In genomic region chr15:39580630-39581500, GRCh38 we compare ENCODE assay signal across 1 cellular context.
TF ChIP-seq lines count a peak whose summit lies in the region.

TSS of gene THBS1 (plus strand) at chr15:39581079. CDS start at chr15:39581858, 779 bp downstream.

TF ChIP-seq in HepG2, 621 proteins besides CTCF, POLR2A, EP300 and RAD21 (continued from another document and continues in another):
- TF ChIP-seq ZBTB40 (IDR thresholded peaks at IDR 0.05), result no peak
- TF ChIP-seq ZBTB40 (CRISPR knock-in tag; IDR thresholded peaks at IDR 0.05), result no peak
- TF ChIP-seq SIX1 (CRISPR knock-in tag; IDR thresholded peaks at IDR 0.05; ENCODE audit: borderline replicate concordance), result no peak
- TF ChIP-seq TEAD2 (CRISPR knock-in tag; IDR thresholded peaks at IDR 0.05), result no peak
- TF ChIP-seq MEIS1 (CRISPR knock-in tag; IDR thresholded peaks at IDR 0.05; ENCODE audit: borderline replicate concordance), result peak; percentile 50; the same call in 1 of the 2 replicates
- TF ChIP-seq ZBTB46 (CRISPR knock-in tag; IDR thresholded peaks at IDR 0.05; ENCODE audit: borderline replicate concordance), result 0 out of 2 replicates have a peak, but pooled peaks have one; percentile 40
- TF ChIP-seq ZGPAT (CRISPR knock-in tag; IDR thresholded peaks at IDR 0.05), result peak; percentile 35; the same call in 1 of the 2 replicates
- TF ChIP-seq ASH2L (IDR thresholded peaks at IDR 0.05; ENCODE audit: insufficient read length, low read depth, low read length), result peak; percentile 18
- TF ChIP-seq MED1 (CRISPR knock-in tag; IDR thresholded peaks at IDR 0.05), result peak; percentile 43
- TF ChIP-seq TOE1 (CRISPR knock-in tag; IDR thresholded peaks at IDR 0.05), result no peak
- TF ChIP-seq ZNF362 (CRISPR knock-in tag; IDR thresholded peaks at IDR 0.05; ENCODE audit: borderline replicate concordance), result peak; percentile 28; the same call in 1 of the 2 replicates
- no peak for TF ChIP-seq NFIB (CRISPR knock-in tag; IDR thresholded peaks at IDR 0.05; ENCODE audit: borderline replicate concordance)
- peak; percentile 38; the same call in 1 of the 2 replicates for TF ChIP-seq GFI1 (CRISPR knock-in tag; IDR thresholded peaks at IDR 0.05; ENCODE audit: borderline replicate concordance)
- peak; percentile 32 for TF ChIP-seq ZNF574 (CRISPR knock-in tag; IDR thresholded peaks at IDR 0.05)
- TF ChIP-seq TEAD3 (CRISPR knock-in tag; optimal IDR thresholded peaks at IDR 0.05; ENCODE audit: borderline replicate concordance), result peak; percentile 97
- 0 out of 2 replicates have a peak, but pooled peaks have one; percentile 53 for TF ChIP-seq ZNF704 (CRISPR knock-in tag; IDR thresholded peaks at IDR 0.05; ENCODE audit: borderline replicate concordance)
- 0 out of 2 replicates have a peak, but pooled peaks have one; percentile 74 for TF ChIP-seq ZNF567 (CRISPR knock-in tag; IDR thresholded peaks at IDR 0.05; ENCODE audit: borderline replicate concordance)
- TF ChIP-seq LRRFIP1 (CRISPR knock-in tag; conservative IDR thresholded peaks at IDR 0.05), result no peak
- TF ChIP-seq ZNF512B (CRISPR knock-in tag; IDR thresholded peaks at IDR 0.05; ENCODE audit: borderline replicate concordance), result 0 out of 2 replicates have a peak, but pooled peaks have one; percentile 15
- TF ChIP-seq PRPF4 (IDR thresholded peaks at IDR 0.05; ENCODE audit: low read depth, low read length, poor library complexity, severe bottlenecking), result no peak
- TF ChIP-seq ZNF484 (CRISPR knock-in tag; IDR thresholded peaks at IDR 0.05; ENCODE audit: borderline replicate concordance, low read depth), result no peak
- peak; percentile 90 for TF ChIP-seq MED13 (CRISPR knock-in tag; IDR thresholded peaks at IDR 0.05)
- TF ChIP-seq ISX (CRISPR knock-in tag; conservative IDR thresholded peaks at IDR 0.05), result no peak
